In the genomic region with DNA sequence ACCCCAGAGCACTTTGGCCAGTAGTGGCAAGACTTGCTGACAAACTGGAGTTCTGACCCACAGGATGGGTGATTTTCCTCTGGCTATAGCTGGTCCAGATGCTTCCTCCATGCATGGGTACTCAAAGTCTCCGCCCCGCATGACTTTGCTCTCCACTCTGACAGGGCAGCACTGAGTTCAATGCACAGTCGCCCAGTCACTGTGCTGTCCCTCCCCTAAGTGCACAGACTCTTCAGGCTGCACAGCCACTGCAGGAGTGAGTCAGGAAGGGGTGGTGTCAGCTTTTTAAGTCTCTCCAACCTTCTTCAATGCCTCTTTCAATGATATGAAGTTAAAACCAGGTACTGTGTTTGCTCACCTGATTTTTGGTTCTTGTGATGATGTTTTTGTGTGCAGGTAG, we compare ENCODE assay signal across 22 cellular contexts. TPM values are rescaled to one million over a fixed set of nuclear protein-coding genes. Genes with fewer than 3 reads are reported as not detected.
A peak's percentile ranks its signal among the peaks of the same experiment; 100 is the strongest.
DNase-seq lines count a peak whose midpoint lies in the region; ATAC-seq and TF ChIP-seq lines count a peak whose summit lies in the region.
"Had no signal": no experiment of that assay in that cellular context is flagged by ENCODE, and none has a peak within 500 bp of the region (broad histone marks: within the 10 kb centered on the region; RNA-seq: fewer than 3 reads in every experiment).

No MANE protein-coding gene starts in this region.

- no peak overlapping the region for H3K4ac ChIP-seq in mesendoderm (ENCODE audit: low read depth, low read length)

- TF ChIP-seq CTCF in epithelial cell of esophagus (IDR thresholded peaks at IDR 0.05; ENCODE audit: insufficient read depth, low read depth, low read length, missing control alignments) (no peak), A673 (conservative IDR thresholded peaks at IDR 0.05; ENCODE audit: low read depth, low read length) (no peak)

- CTCF ChIA-PET in A673 (lab: Charles Lee) = no interaction called here

- no peak overlapping the region for H4K8ac ChIP-seq in mesendoderm (ENCODE audit: low read depth, low read length)

- WGBS in mesendoderm (ENCODE audit: extremely low coverage, insufficient coverage, low lambda C conversion rate) = no CpG with 5 or more reads among the region's 3 CpGs

- H3K4me2 ChIP-seq in mesendoderm (ENCODE audit: low read length) = no peak overlapping the region
- H3K4me2 ChIP-seq: BLaER1 had no signal

- H4K5ac ChIP-seq in mesendoderm (ENCODE audit: low read length) = no peak overlapping the region

- peak overlapping the region; percentile 6 for H3K56ac ChIP-seq in mesendoderm (ENCODE audit: low read length)

- H2AK5ac ChIP-seq in mesendoderm (ENCODE audit: low read length) = no peak overlapping the region

- H3K18ac ChIP-seq in mesendoderm (ENCODE audit: low read length) = no peak overlapping the region

- H2BK15ac ChIP-seq in mesendoderm (replicated peaks; ENCODE audit: low read depth) = no peak overlapping the region

- H3K23ac ChIP-seq in mesendoderm (ENCODE audit: low read length) = no peak overlapping the region

- H3K79me1 ChIP-seq in mesendoderm (ENCODE audit: low read length) = no peaks in the 10 kb centered on the region

- no peak overlapping the region for H3K27ac ChIP-seq in mesendoderm (ENCODE audit: low read depth, low read length)
- H3K27ac ChIP-seq in A673 (ENCODE audit: low read depth, low read length, poor library complexity, severe bottlenecking) = no peak overlapping the region
- H3K27ac ChIP-seq: BLaER1, Peyer's patch had no signal

- POLR2A ChIA-PET in A673 (lab: Charles Lee; ENCODE audit: low non-redundant PET) = no interaction called here

- ATAC-seq in GM21528 (IDR thresholded peaks at IDR 0.05; ENCODE audit: low FRiP score, unreplicated experiment) = no peak
- no peak for ATAC-seq in HG03108 (IDR thresholded peaks at IDR 0.05; ENCODE audit: unreplicated experiment)
- ATAC-seq: CD8-positive, alpha-beta T cell; GM12878 had no signal

- no TSS peak for BruUV-seq in A673 (replicated peaks; lab: Mats Ljungman, UMichigan)

- intact Hi-C loops in A673 (cut with micrococcal nuclease; ENCODE audit: unreplicated experiment) = no loop called here

- no peaks in the 10 kb centered on the region for H3K79me2 ChIP-seq in mesendoderm (ENCODE audit: control insufficient read depth, insufficient read depth, low read length)

- H2BK5ac ChIP-seq in mesendoderm (ENCODE audit: low read length) = no peak overlapping the region

- H3K36me3 ChIP-seq in mesendoderm (ENCODE audit: control insufficient read depth, insufficient read depth, low read length) (no peaks in the 10 kb centered on the region), A673 (ENCODE audit: insufficient read depth, low read length, poor library complexity, severe bottlenecking) (peaks cover 4% of the 10 kb centered on the region)
- H3K36me3 ChIP-seq: BLaER1, Peyer's patch had no signal

- H3K9ac ChIP-seq in mesendoderm (ENCODE audit: low read length) = no peak overlapping the region
- H3K9ac ChIP-seq: BLaER1 had no signal

- peaks cover 8% of the 10 kb centered on the region for H3K9me3 ChIP-seq in A673 (ENCODE audit: low read depth, low read length, poor library complexity, severe bottlenecking)
- H3K9me3 ChIP-seq: Peyer's patch had no signal

- H2BK120ac ChIP-seq in mesendoderm (ENCODE audit: low read depth, low read length) = no peak overlapping the region

- H3K4me1 ChIP-seq in mesendoderm (ENCODE audit: control insufficient read depth, low read depth, low read length) (no peaks in the 10 kb centered on the region), A673 (ENCODE audit: insufficient read depth, low read length, poor library complexity, severe bottlenecking) (no peaks in the 10 kb centered on the region)
- H3K4me1 ChIP-seq: BLaER1, Peyer's patch had no signal

- DNase-seq in H4 (ENCODE audit: low spot score) (peak; percentile 5), RKO (ENCODE audit: low spot score) (peak; percentile 8), epithelial cell of esophagus (ENCODE audit: low read depth) (peak; percentile 56), mesendoderm (no peak), A673 (ENCODE audit: low spot score) (no peak)
- DNase-seq: CD8-positive, alpha-beta T cell; DND-41; GDM1; H9; IMR-90; Karpas-422; MM.1S; NCI-H1092 treated with DMSO at 0.1 percent for 48 hours; NCI-H2081 treated with DMSO at 0.1 percent for 48 hours; NCI-H510A; NCI-H774; Peyer's patch; SHP77 had no signal

- H3K27me3 ChIP-seq in mesendoderm (ENCODE audit: insufficient read depth, low read length, poor library complexity) = no peaks in the 10 kb centered on the region
- no peaks in the 10 kb centered on the region for H3K27me3 ChIP-seq in A673 (replicated peaks; ENCODE audit: insufficient read depth, low read depth, low read length, poor library complexity)
- H3K27me3 ChIP-seq: BLaER1, Peyer's patch had no signal

- H3K4me3 ChIP-seq in epithelial cell of esophagus (ENCODE audit: low read length) = no peak overlapping the region
- no peak overlapping the region for H3K4me3 ChIP-seq in mesendoderm (ENCODE audit: low read length)
- H3K4me3 ChIP-seq in A673 (ENCODE audit: low read depth, low read length, poor library complexity, severe bottlenecking) = no peak overlapping the region
- H3K4me3 ChIP-seq: BLaER1, GM12878, Peyer's patch had no signal

RNA-seq across cellular contexts. Expression of gene TEX9, which starts 17.8 kb away (rescaled TPM):
- total RNA-seq in H4 (2014; rRNA removed; shearing (Covaris generic)) = 3.5 and 9.5 TPM in 2 replicates
- 7.9 TPM for polyA plus RNA-seq in mesendoderm (2013, experiment 1 of 2)
- polyA plus RNA-seq in mesendoderm (2013, experiment 2 of 2) = 8.3 TPM
- total RNA-seq in A673 (2021) = 18.0 TPM in 2 replicates

Comparison
In these comparisons a context has a peak if more than half of its experiments do, and no peak if none do; other contexts are left out.
1. DNase-seq: peak in H4 (single experiment), RKO (single experiment) and epithelial cell of esophagus (single experiment); none in mesendoderm (single experiment) and A673 (single experiment).